Comparison of ENCODE assay signal across 1 cellular context in genomic region chr5:856531-857425, GRCh38.
TF ChIP-seq lines count a peak whose summit lies in the region.

No MANE protein-coding gene starts in this region.

TF ChIP-seq in K562, 482 proteins besides CTCF, POLR2A, EP300 and RAD21 (continued from another document):
- TF ChIP-seq, protein P1, sequence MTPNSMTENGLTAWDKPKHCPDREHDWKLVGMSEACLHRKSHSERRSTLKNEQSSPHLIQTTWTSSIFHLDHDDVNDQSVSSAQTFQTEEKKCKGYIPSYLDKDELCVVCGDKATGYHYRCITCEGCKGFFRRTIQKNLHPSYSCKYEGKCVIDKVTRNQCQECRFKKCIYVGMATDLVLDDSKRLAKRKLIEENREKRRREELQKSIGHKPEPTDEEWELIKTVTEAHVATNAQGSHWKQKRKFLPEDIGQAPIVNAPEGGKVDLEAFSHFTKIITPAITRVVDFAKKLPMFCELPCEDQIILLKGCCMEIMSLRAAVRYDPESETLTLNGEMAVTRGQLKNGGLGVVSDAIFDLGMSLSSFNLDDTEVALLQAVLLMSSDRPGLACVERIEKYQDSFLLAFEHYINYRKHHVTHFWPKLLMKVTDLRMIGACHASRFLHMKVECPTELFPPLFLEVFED (CRISPR knock-in tag; conservative IDR thresholded peaks at IDR 0.05), result peak; percentile 38; the same call in 1 of the 2 replicates
- TF ChIP-seq SP2 (IDR thresholded peaks at IDR 0.05; ENCODE audit: extremely low read depth, low read depth, low read length, poor library complexity, severe bottlenecking) (no peak), E2F4 (CRISPR knock-in tag; IDR thresholded peaks at IDR 0.05; ENCODE audit: low read depth) (no peak), KAT7 (CRISPR knock-in tag; IDR thresholded peaks at IDR 0.05; ENCODE audit: borderline replicate concordance) (no peak), PREB (CRISPR knock-in tag; IDR thresholded peaks at IDR 0.05) (no peak), CHAMP1 (IDR thresholded peaks at IDR 0.05) (no peak), TEAD4 (IDR thresholded peaks at IDR 0.05; ENCODE audit: low read length) (no peak), TEAD4 (CRISPR knock-in tag; IDR thresholded peaks at IDR 0.05; ENCODE audit: borderline replicate concordance) (no peak), ZNF174 (CRISPR knock-in tag; IDR thresholded peaks at IDR 0.05) (no peak), BRD4 (IDR thresholded peaks at IDR 0.05) (no peak), EGR1 (conservative IDR thresholded peaks at IDR 0.05) (peak; percentile 55), ZBTB26 (CRISPR knock-in tag; IDR thresholded peaks at IDR 0.05) (peak; percentile 75; the same call in 1 of the 2 replicates), BRCA1 (IDR thresholded peaks at IDR 0.05) (no peak), BRCA1 (CRISPR knock-in tag; IDR thresholded peaks at IDR 0.05) (no peak), CXXC5 (CRISPR knock-in tag; IDR thresholded peaks at IDR 0.05) (no peak), CHD4 (IDR thresholded peaks at IDR 0.05; ENCODE audit: insufficient read depth, insufficient replicate concordance, low read depth, low read length, poor library complexity, severe bottlenecking) (no peak), ZNF134 (CRISPR knock-in tag; conservative IDR thresholded peaks at IDR 0.05) (no peak)
TF ChIP-seq in K562: peak in this region for 18.
